12 cellular contexts compared by ENCODE assay signal in the genomic region with DNA sequence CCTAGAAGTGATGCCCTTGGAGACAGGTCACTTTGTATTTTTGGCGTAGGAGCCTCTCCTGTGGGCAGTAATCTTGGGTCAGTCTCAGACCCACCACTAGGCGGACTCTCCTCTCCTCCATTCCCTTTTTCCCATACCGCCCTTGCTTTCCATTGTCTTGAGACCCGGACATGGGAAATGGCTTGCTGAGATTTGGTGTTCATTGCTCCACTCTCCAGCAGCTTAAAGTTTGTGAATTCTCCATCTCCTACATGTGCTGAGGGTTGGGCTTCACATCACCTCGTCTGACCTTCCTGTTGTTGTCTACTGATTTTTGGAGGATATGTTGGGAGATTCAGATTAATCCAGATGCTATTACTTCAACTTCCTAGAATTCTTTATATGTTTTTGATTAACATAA.
DNase-seq lines count a peak whose midpoint lies in the region; ATAC-seq, FAIRE-seq and TF ChIP-seq lines count a peak whose summit lies in the region.
"Had no signal": no experiment of that assay in that cellular context is flagged by ENCODE, and none has a peak within 500 bp of the region (broad histone marks: within the 10 kb centered on the region; RNA-seq: fewer than 3 reads in every experiment).

No MANE protein-coding gene starts in this region.

- H3K4me1 ChIP-seq in A549 (no peaks in the 10 kb centered on the region), Peyer's patch (no peaks in the 10 kb centered on the region), right cardiac atrium (ENCODE audit: control insufficient read depth, insufficient read depth, low read length) (peaks cover 4% of the 10 kb centered on the region)
- H3K4me1 ChIP-seq: body of pancreas had no signal

- FAIRE-seq in A549 (lab: Jason Lieb, UNC) = no peak

- 0 out of 3 replicates have a peak, but pooled peaks have one; percentile 12 for TF ChIP-seq CTCF in A549 (IDR thresholded peaks at IDR 0.05)
- peak; percentile 58 for TF ChIP-seq CTCF in GM12874 (IDR thresholded peaks at IDR 0.05; ENCODE audit: insufficient read depth, low read depth, low read length)
- peak in 4 of 6 experiments; percentile 5 to 15 (median 10) for TF ChIP-seq CTCF in Peyer's patch (IDR thresholded peaks at IDR 0.05)

- WGBS in A549 (ENCODE audit: missing lambda C conversion rate) = 46% methylated on average over 5 of the region's 5 CpGs
- 47% methylated on average over 5 of the region's 5 CpGs for WGBS in right cardiac atrium

- ATAC-seq in A549 (peak in 1 of 2 experiments; percentile 77; a peak in 3 of 6 replicates), right cardiac atrium (peak in 1 of 2 donors; percentile 34), GM19455 (IDR thresholded peaks at IDR 0.05; ENCODE audit: unreplicated experiment) (no peak)
- ATAC-seq: body of pancreas had no signal

- no peak for TF ChIP-seq EP300 in A549 (IDR thresholded peaks at IDR 0.05)

- POLR2A ChIA-PET in A549 (lab: Yijun Ruan, JAX) = no interaction called here

- H3K36me3 ChIP-seq in Peyer's patch = no peaks in the 10 kb centered on the region

- CTCF ChIA-PET in A549 (lab: Yijun Ruan, JAX) = interaction anchor here (0.9 to 1.2 kb wide), 4 partner anchors 9 to 29 kb away, joined by 3 read pairs; no protein-coding TSS in a partner anchor

- no peaks in the 10 kb centered on the region for H3K27me3 ChIP-seq in Peyer's patch
- peaks cover 3% of the 10 kb centered on the region for H3K27me3 ChIP-seq in right cardiac atrium (ENCODE audit: control insufficient read depth, insufficient read depth)
- H3K27me3 ChIP-seq: body of pancreas had no signal

- no peak overlapping the region for H3K4me2 ChIP-seq in A549

- no peak for TF ChIP-seq POLR2A in A549 (IDR thresholded peaks at IDR 0.05; ENCODE audit: low read length)
- no peak for TF ChIP-seq POLR2A in Peyer's patch (IDR thresholded peaks at IDR 0.05)

- peak in 1 of 2 experiments; percentile 28; a peak in 2 of 5 replicates for TF ChIP-seq RAD21 in A549 (conservative IDR thresholded peaks at IDR 0.05 in 1 of 2, IDR thresholded peaks at IDR 0.05 in 1 of 2)

- intact Hi-C loops in right cardiac atrium (cut with DNase I) = no loop called here

- DNase-seq in A549 (ENCODE audit: low read depth in 1 of 2, low spot score in 1 of 2) (peak; percentile 17 to 20), Peyer's patch (no peak), right cardiac atrium (no peak), activated gamma-delta T cell treated with Interleukin-2 at 50 U/mL for 16 hours (no peak), substantia nigra (lab: John Stamatoyannopoulos, UW) (no peak)
- DNase-seq in activated CD8-positive, alpha-beta memory T cell treated with anti-CD3 and anti-CD28 coated beads, Interleukin-2, amount 50 U/mL, for 48 hours = no peak
- DNase-seq: DMS79; NCI-H1436 treated with DMSO at 0.1 percent for 48 hours; stimulated activated CD4-positive, alpha-beta T cell treated with anti-CD3 and anti-CD28 coated beads, Interleukin-4, amount 100 ng/mL, for 24 hours had no signal

- H3K9me3 ChIP-seq in A549 = no peaks in the 10 kb centered on the region
- no peaks in the 10 kb centered on the region for H3K9me3 ChIP-seq in Peyer's patch
- H3K9me3 ChIP-seq in right cardiac atrium (ENCODE audit: control insufficient read depth, low read length) = no peaks in the 10 kb centered on the region
- H3K9me3 ChIP-seq: body of pancreas had no signal

- no peak overlapping the region for H3K4me3 ChIP-seq in A549
- H3K4me3 ChIP-seq in Peyer's patch = no peak overlapping the region
- no peak overlapping the region for H3K4me3 ChIP-seq in right cardiac atrium (ENCODE audit: low read length)
- H3K4me3 ChIP-seq: body of pancreas had no signal

- H3K27ac ChIP-seq in A549 = no peak overlapping the region
- H3K27ac ChIP-seq in Peyer's patch = no peak overlapping the region
- H3K27ac ChIP-seq in right cardiac atrium (ENCODE audit: low read length) = peak overlapping the region; percentile 83
- no peak overlapping the region for H3K27ac ChIP-seq in substantia nigra (ENCODE audit: low read depth, low read length, poor library complexity, severe bottlenecking)
- H3K27ac ChIP-seq: body of pancreas had no signal

TF ChIP-seq in A549, 52 proteins besides CTCF, POLR2A, EP300 and RAD21:
- TF ChIP-seq ZSCAN20 (CRISPR knock-in tag; IDR thresholded peaks at IDR 0.05) = no peak
- TF ChIP-seq FOSB (CRISPR knock-in tag; IDR thresholded peaks at IDR 0.05) = no peak
- TF ChIP-seq, protein P1, sequence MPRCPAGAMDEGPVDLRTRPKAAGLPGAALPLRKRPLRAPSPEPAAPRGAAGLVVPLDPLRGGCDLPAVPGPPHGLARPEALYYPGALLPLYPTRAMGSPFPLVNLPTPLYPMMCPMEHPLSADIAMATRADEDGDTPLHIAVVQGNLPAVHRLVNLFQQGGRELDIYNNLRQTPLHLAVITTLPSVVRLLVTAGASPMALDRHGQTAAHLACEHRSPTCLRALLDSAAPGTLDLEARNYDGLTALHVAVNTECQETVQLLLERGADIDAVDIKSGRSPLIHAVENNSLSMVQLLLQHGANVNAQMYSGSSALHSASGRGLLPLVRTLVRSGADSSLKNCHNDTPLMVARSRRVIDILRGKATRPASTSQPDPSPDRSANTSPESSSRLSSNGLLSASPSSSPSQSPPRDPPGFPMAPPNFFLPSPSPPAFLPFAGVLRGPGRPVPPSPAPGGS (IDR thresholded peaks at IDR 0.05) = no peak
- TF ChIP-seq KDM5A (IDR thresholded peaks at IDR 0.05) = no peak
- TF ChIP-seq, protein P2, sequence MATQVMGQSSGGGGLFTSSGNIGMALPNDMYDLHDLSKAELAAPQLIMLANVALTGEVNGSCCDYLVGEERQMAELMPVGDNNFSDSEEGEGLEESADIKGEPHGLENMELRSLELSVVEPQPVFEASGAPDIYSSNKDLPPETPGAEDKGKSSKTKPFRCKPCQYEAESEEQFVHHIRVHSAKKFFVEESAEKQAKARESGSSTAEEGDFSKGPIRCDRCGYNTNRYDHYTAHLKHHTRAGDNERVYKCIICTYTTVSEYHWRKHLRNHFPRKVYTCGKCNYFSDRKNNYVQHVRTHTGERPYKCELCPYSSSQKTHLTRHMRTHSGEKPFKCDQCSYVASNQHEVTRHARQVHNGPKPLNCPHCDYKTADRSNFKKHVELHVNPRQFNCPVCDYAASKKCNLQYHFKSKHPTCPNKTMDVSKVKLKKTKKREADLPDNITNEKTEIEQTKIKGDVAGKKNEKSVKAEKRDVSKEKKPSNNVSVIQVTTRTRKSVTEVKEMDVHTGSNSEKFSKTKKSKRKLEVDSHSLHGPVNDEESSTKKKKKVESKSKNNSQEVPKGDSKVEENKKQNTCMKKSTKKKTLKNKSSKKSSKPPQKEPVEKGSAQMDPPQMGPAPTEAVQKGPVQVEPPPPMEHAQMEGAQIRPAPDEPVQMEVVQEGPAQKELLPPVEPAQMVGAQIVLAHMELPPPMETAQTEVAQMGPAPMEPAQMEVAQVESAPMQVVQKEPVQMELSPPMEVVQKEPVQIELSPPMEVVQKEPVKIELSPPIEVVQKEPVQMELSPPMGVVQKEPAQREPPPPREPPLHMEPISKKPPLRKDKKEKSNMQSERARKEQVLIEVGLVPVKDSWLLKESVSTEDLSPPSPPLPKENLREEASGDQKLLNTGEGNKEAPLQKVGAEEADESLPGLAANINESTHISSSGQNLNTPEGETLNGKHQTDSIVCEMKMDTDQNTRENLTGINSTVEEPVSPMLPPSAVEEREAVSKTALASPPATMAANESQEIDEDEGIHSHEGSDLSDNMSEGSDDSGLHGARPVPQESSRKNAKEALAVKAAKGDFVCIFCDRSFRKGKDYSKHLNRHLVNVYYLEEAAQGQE (IDR thresholded peaks at IDR 0.05) = no peak
- TF ChIP-seq, protein P3, sequence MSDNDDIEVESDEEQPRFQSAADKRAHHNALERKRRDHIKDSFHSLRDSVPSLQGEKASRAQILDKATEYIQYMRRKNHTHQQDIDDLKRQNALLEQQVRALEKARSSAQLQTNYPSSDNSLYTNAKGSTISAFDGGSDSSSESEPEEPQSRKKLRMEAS (IDR thresholded peaks at IDR 0.05) = no peak
- TF ChIP-seq, protein P4, sequence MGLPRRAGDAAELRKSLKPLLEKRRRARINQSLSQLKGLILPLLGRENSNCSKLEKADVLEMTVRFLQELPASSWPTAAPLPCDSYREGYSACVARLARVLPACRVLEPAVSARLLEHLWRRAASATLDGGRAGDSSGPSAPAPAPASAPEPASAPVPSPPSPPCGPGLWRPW (IDR thresholded peaks at IDR 0.05) = no peak
- no peak for TF ChIP-seq ZFP36 (IDR thresholded peaks at IDR 0.05; ENCODE audit: borderline replicate concordance, partially characterized antibody)
- TF ChIP-seq TFCP2L1 (CRISPR knock-in tag; IDR thresholded peaks at IDR 0.05) = no peak
- TF ChIP-seq, protein P5, sequence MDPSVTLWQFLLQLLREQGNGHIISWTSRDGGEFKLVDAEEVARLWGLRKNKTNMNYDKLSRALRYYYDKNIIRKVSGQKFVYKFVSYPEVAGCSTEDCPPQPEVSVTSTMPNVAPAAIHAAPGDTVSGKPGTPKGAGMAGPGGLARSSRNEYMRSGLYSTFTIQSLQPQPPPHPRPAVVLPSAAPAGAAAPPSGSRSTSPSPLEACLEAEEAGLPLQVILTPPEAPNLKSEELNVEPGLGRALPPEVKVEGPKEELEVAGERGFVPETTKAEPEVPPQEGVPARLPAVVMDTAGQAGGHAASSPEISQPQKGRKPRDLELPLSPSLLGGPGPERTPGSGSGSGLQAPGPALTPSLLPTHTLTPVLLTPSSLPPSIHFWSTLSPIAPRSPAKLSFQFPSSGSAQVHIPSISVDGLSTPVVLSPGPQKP (IDR thresholded peaks at IDR 0.05; ENCODE audit: low read depth, low read length) = no peak
- no peak for TF ChIP-seq RNF2 (IDR thresholded peaks at IDR 0.05; ENCODE audit: borderline replicate concordance, low read depth)
- TF ChIP-seq ZC3H11A (IDR thresholded peaks at IDR 0.05) = no peak
- TF ChIP-seq ZNF302 (CRISPR knock-in tag; IDR thresholded peaks at IDR 0.05) = no peak
- TF ChIP-seq MAFK (IDR thresholded peaks at IDR 0.05; ENCODE audit: partially characterized antibody) = no peak
- no peak for TF ChIP-seq CHD4 (IDR thresholded peaks at IDR 0.05; ENCODE audit: borderline replicate concordance)
- no peak for TF ChIP-seq HDAC2 (IDR thresholded peaks at IDR 0.05)
- TF ChIP-seq FOXS1 (CRISPR knock-in tag; IDR thresholded peaks at IDR 0.05) = no peak

Comparison
In these comparisons a context has a peak if more than half of its experiments do, and no peak if none do; other contexts are left out.
1. DNase-seq: peak in A549 (2 of 2); none in Peyer's patch (0 of 3), right cardiac atrium (0 of 3), activated gamma-delta T cell treated with Interleukin-2 at 50 U/mL for 16 hours (single experiment), activated CD8-positive, alpha-beta memory T cell treated with anti-CD3 and anti-CD28 coated beads, Interleukin-2, amount 50 U/mL, for 48 hours (single experiment) and substantia nigra (0 of 49).
2. Peak in every context shown above with its lines, with median percentiles within 50 percentile points of each other: CTCF ChIP-seq.